ENCODE assay signal across 10 cellular contexts in genomic region chr11:64990222-64990918, GRCh38. TPM values are rescaled to one million over a fixed set of nuclear protein-coding genes. Genes with fewer than 3 reads are reported as not detected.
A peak's percentile ranks its signal among the peaks of the same experiment; 100 is the strongest.
DNase-seq lines count a peak whose midpoint lies in the region; ATAC-seq, FAIRE-seq and TF ChIP-seq lines count a peak whose summit lies in the region.
"Had no signal": no experiment of that assay in that cellular context is flagged by ENCODE, and none has a peak within 500 bp of the region (broad histone marks: within the 10 kb centered on the region; RNA-seq: fewer than 3 reads in every experiment).

No MANE protein-coding gene starts in this region.

- in situ Hi-C loops in GM12878 (cut with MboI) = no loop called here

- H3K36me3 Mint-ChIP-seq in activated T-cell treated with anti-CD3 and anti-CD28 coated beads, Interleukin-2, amount 50 U/mL, for 4 hours (ENCODE audit: insufficient read depth) = no peaks in the 10 kb centered on the region

- H3K9me3 Mint-ChIP-seq in activated T-cell treated with anti-CD3 and anti-CD28 coated beads, Interleukin-2, amount 50 U/mL, for 4 hours = no peaks in the 10 kb centered on the region

- no peak for TF ChIP-seq RAD21 in GM12878 (IDR thresholded peaks at IDR 0.05; ENCODE audit: insufficient read depth, low read depth, low read length)

- H3K36me3 ChIP-seq in GM12878 (ENCODE audit: control insufficient read depth in 2 of 2, insufficient read depth in 2 of 2, low read length in 1 of 2) (no peaks in the 10 kb centered on the region), lower lobe of right lung (peaks cover 11% of the 10 kb centered on the region), upper lobe of right lung (no peaks in the 10 kb centered on the region), hepatocyte (replicated peaks; ENCODE audit: insufficient read depth, low read depth) (no peaks in the 10 kb centered on the region)
- H3K36me3 ChIP-seq: ascending aorta had no signal

- 0 out of 2 replicates have a peak overlapping the region, but pooled peaks have one; percentile 24 for H3K27ac ChIP-seq in GM12878 (ENCODE audit: control insufficient read depth, insufficient read depth)
- H3K27ac ChIP-seq in lower lobe of right lung = peak overlapping the region; percentile 73
- H3K27ac ChIP-seq in upper lobe of right lung = peak overlapping the region; percentile 68
- no peak overlapping the region for H3K27ac ChIP-seq in hepatocyte
- H3K27ac ChIP-seq: ascending aorta, VCaP had no signal

- peak overlapping the region; percentile 59 for H2AFZ ChIP-seq in GM12878 (ENCODE audit: control insufficient read depth, low read depth, low read length)
- no peak overlapping the region for H2AFZ ChIP-seq in hepatocyte

- no peaks in the 10 kb centered on the region for H4K20me1 ChIP-seq in GM12878 (ENCODE audit: control insufficient read depth, insufficient read depth)
- H4K20me1 ChIP-seq in hepatocyte (ENCODE audit: insufficient read depth, poor library complexity, severe bottlenecking) = no peaks in the 10 kb centered on the region

- no peaks in the 10 kb centered on the region for H3K27me3 Mint-ChIP-seq in activated T-cell treated with anti-CD3 and anti-CD28 coated beads, Interleukin-2, amount 50 U/mL, for 4 hours (ENCODE audit: low read depth)

- H3K9me3 ChIP-seq in GM12878 (replicated peaks; ENCODE audit: control insufficient read depth, insufficient read depth, low read length) (no peaks in the 10 kb centered on the region), lower lobe of right lung (no peaks in the 10 kb centered on the region), upper lobe of right lung (no peaks in the 10 kb centered on the region), hepatocyte (ENCODE audit: low read depth) (no peaks in the 10 kb centered on the region)
- H3K9me3 ChIP-seq: ascending aorta had no signal

- H3K79me2 ChIP-seq in GM12878 (ENCODE audit: control insufficient read depth, insufficient read depth, low read length) (no peaks in the 10 kb centered on the region), hepatocyte (no peaks in the 10 kb centered on the region)

- TF ChIP-seq POLR2A in GM12878 (IDR thresholded peaks at IDR 0.05; ENCODE audit: low read depth, low read length) = no peak

- CTCF ChIA-PET in GM12878 (lab: Yijun Ruan, JAX) = no interaction called here

- ATAC-seq in activated T-cell treated with anti-CD3 and anti-CD28 coated beads, Interleukin-2, amount 50 U/mL, for 4 hours = no peak
- ATAC-seq in GM12878 (0 out of 3 replicates have a peak, but pooled peaks have one; percentile 22), lower lobe of right lung (peak; percentile 66 to 70), upper lobe of right lung (peak; percentile 83), GM21717 (IDR thresholded peaks at IDR 0.05; ENCODE audit: unreplicated experiment) (no peak)

- no TSS peak for BruUV-seq in GM12878 (replicated peaks; lab: Mats Ljungman, UMichigan)

- H3K9me2 ChIP-seq in hepatocyte (replicated peaks; ENCODE audit: insufficient read depth) = no peaks in the 10 kb centered on the region

- RAD21 ChIA-PET in GM12878 (lab: Charles Lee; ENCODE audit: unreplicated experiment) = no interaction called here

- TF ChIP-seq CTCF in GM12878 (IDR thresholded peaks at IDR 0.05 in 2 of 3, conservative IDR thresholded peaks at IDR 0.05 in 1 of 3; ENCODE audit: control insufficient read depth in 2 of 3, extremely low read depth in 1 of 3, insufficient read depth in 1 of 3, low read depth in 3 of 3, low read length in 3 of 3) (no peak), lower lobe of right lung (IDR thresholded peaks at IDR 0.05) (no peak), upper lobe of right lung (IDR thresholded peaks at IDR 0.05) (no peak), hepatocyte (IDR thresholded peaks at IDR 0.05; ENCODE audit: poor library complexity) (no peak)

- H3K27me3 ChIP-seq in GM12878 (replicated peaks in 1 of 2; ENCODE audit: control insufficient read depth in 2 of 2, insufficient read depth in 2 of 2, low read length in 1 of 2) (no peaks in the 10 kb centered on the region; a peak in 1 of 4 replicates), lower lobe of right lung (ENCODE audit: low read depth) (no peaks in the 10 kb centered on the region), upper lobe of right lung (no peaks in the 10 kb centered on the region), hepatocyte (no peaks in the 10 kb centered on the region)
- H3K27me3 ChIP-seq: ascending aorta had no signal

- H3K4me3 ChIP-seq in GM12878 (peak overlapping the region; percentile 35; the same call in 1 of the 2 replicates), lower lobe of right lung (peak overlapping the region; percentile 33), upper lobe of right lung (peak overlapping the region; percentile 26), hepatocyte (no peak overlapping the region)
- H3K4me3 ChIP-seq: ascending aorta had no signal

- H3K4me2 ChIP-seq in GM12878 (ENCODE audit: control insufficient read depth, insufficient read depth) = peak overlapping the region; percentile 90
- no peak overlapping the region for H3K4me2 ChIP-seq in hepatocyte

- H3K4me1 Mint-ChIP-seq in activated T-cell treated with anti-CD3 and anti-CD28 coated beads, Interleukin-2, amount 50 U/mL, for 4 hours (ENCODE audit: low read depth) = peaks cover 18% of the 10 kb centered on the region

- intact Hi-C loops in GM12878 (cut with micrococcal nuclease; ENCODE audit: unreplicated experiment) = no loop called here
- intact Hi-C loops in lower lobe of right lung (cut with DNase I) = no loop called here
- intact Hi-C loops in upper lobe of right lung (cut with DNase I) = loop anchor here (10.0 kb wide), 1 partner anchor 66 kb away; the partner anchor contains the start of gene PPP2R5B

- POLR2A ChIA-PET in GM12878 (lab: Charles Lee) = interaction anchor here (0.7 kb wide), 1 partner anchor 141 kb away, joined by 3 read pairs; no protein-coding TSS in a partner anchor

- H3K4me3 Mint-ChIP-seq in activated T-cell treated with anti-CD3 and anti-CD28 coated beads, Interleukin-2, amount 50 U/mL, for 4 hours = peak overlapping the region; percentile 43

- SMC1A ChIA-PET in GM12878 (lab: Charles Lee; ENCODE audit: uncharacterized antibody, unreplicated experiment) = no interaction called here

- no peak overlapping the region for H3K9ac ChIP-seq in GM12878 (ENCODE audit: control insufficient read depth, insufficient read depth, low read length)

- WGBS in GM12878 (ENCODE audit: insufficient coverage, insufficient replicate concordance, low lambda C conversion rate, missing lambda C conversion rate) = 11% methylated on average over 15 of the region's 15 CpGs
- 65% methylated on average over 15 of the region's 15 CpGs for WGBS in hepatocyte (ENCODE audit: low lambda C conversion rate, missing lambda C conversion rate)

- H3K4me1 ChIP-seq in GM12878 (ENCODE audit: control insufficient read depth, insufficient read depth, low read length) (peaks cover 13% of the 10 kb centered on the region), lower lobe of right lung (peaks cover 42% of the 10 kb centered on the region), upper lobe of right lung (peaks cover 14% of the 10 kb centered on the region), hepatocyte (ENCODE audit: insufficient read depth) (no peaks in the 10 kb centered on the region)
- H3K4me1 ChIP-seq: ascending aorta had no signal

- no peak for FAIRE-seq in GM12878 (lab: Jason Lieb, UNC)

- no peak for DNase-seq in activated T-cell treated with anti-CD3 and anti-CD28 coated beads, Interleukin-2, amount 50 U/mL, for 4 hours
- DNase-seq in activated T-cell treated with anti-CD3 and anti-CD28 coated beads for 4 hours (no peak), GM12878 (ENCODE audit: low read depth, low spot score) (no peak), lower lobe of right lung (peak; percentile 58), upper lobe of right lung (no peak), hepatocyte (ENCODE audit: low spot score) (no peak)
- no peak for DNase-seq in activated CD4-positive, alpha-beta T cell treated with anti-CD3 and anti-CD28 coated beads for 1 hour

- TF ChIP-seq EP300 in GM12878 (IDR thresholded peaks at IDR 0.05; ENCODE audit: borderline replicate concordance in 1 of 2, control insufficient read depth in 1 of 2, low read depth in 2 of 2, low read length in 2 of 2) = no peak

RNA-seq across cellular contexts. Expression of gene BATF2, which starts 6.4 kb away (rescaled TPM):
- total RNA-seq in activated T-cell treated with anti-CD3 and anti-CD28 coated beads, Interleukin-2, amount 50 U/mL, for 4 hours = under 1 TPM in 1 of 3 donors, not detected in 2; 0.33 TPM
- total RNA-seq in GM12878 (2013; cell fraction: nucleolus; rRNA removed) = not detected in 2 replicates
- total RNA-seq in GM12878 (2014; rRNA removed) (0.51 and 0.93 TPM in 2 replicates), GM12878 (2014; rRNA removed; fragmentation: Illumina TruSeq; extraction: Trizol) (0.28 and 0.45 TPM in 2 replicates), GM12878 (2021) (0.98 and 1.1 TPM in 2 replicates), lower lobe of right lung (8.6 TPM), upper lobe of right lung (7.5 TPM), hepatocyte (0.68 and 1.9 TPM in 2 replicates)
- polyA plus RNA-seq in GM12878 (2011; ENCODE audit: low read depth) = 0.13 TPM
- polyA plus RNA-seq in GM12878 (2011; rRNA removed) (not detected in 2 replicates), GM12878 (2014; fragmentation: Illumina TruSeq; extraction: Trizol) (0.38 and 0.52 TPM in 2 replicates), GM12878 (2014; fragmentation: Nextera tagmentation; extraction: Ambion mirVana) (under 1 TPM; 0.18 to 0.24 TPM), GM12878 (2014; rRNA removed) (0.49 and 0.81 TPM in 2 replicates), GM12878 (2016; fragmentation: Nextera tagmentation; extraction: Ambion mirVana) (under 1 TPM; 0.26 to 0.27 TPM), hepatocyte (2.6 TPM in 1 of 2 replicates, not detected in the other)
- polyA plus RNA-seq in GM12878 (2011; cell fraction: cytosol; rRNA removed) = 0.03 and 0.06 TPM in 2 replicates
- polyA plus RNA-seq in GM12878 (2011; cell fraction: nucleus; rRNA removed) = 0.20 TPM in 1 of 2 replicates, not detected in the other
- 0.44 and 0.54 TPM in 2 replicates for polyA plus RNA-seq in GM12878 (2012)
- polyA minus RNA-seq in GM12878 (2011; rRNA and poly(A)+ RNA removed) = 0.21 TPM in 1 of 2 replicates, not detected in the other
- polyA minus RNA-seq in GM12878 (2011; cell fraction: cytosol; rRNA and poly(A)+ RNA removed) = not detected in 2 replicates
- polyA minus RNA-seq in GM12878 (2011; cell fraction: nucleus; rRNA and poly(A)+ RNA removed) = not detected in 2 replicates

RNA-seq across cellular contexts. Expression of gene MAJIN, which starts 18.5 kb away (rescaled TPM):
- not detected for total RNA-seq in activated T-cell treated with anti-CD3 and anti-CD28 coated beads, Interleukin-2, amount 50 U/mL, for 4 hours
- total RNA-seq in GM12878 (2013; cell fraction: nucleolus; rRNA removed) = not detected in 2 replicates
- total RNA-seq in GM12878 (2014; rRNA removed) (not detected in 2 replicates), GM12878 (2014; rRNA removed; fragmentation: Illumina TruSeq; extraction: Trizol) (not detected in 2 replicates), GM12878 (2021) (not detected in 2 replicates), lower lobe of right lung (not detected), upper lobe of right lung (not detected), hepatocyte (not detected in 2 replicates)
- not detected for polyA plus RNA-seq in GM12878 (2011; ENCODE audit: low read depth)
- polyA plus RNA-seq in GM12878 (2011; rRNA removed) (not detected in 2 replicates), GM12878 (2014; fragmentation: Illumina TruSeq; extraction: Trizol) (not detected in 2 replicates), GM12878 (2014; fragmentation: Nextera tagmentation; extraction: Ambion mirVana) (not detected), GM12878 (2014; rRNA removed) (0.10 TPM in 1 of 2 replicates, not detected in the other), GM12878 (2016; fragmentation: Nextera tagmentation; extraction: Ambion mirVana) (not detected), hepatocyte (not detected in 2 replicates)
- not detected in 2 replicates for polyA plus RNA-seq in GM12878 (2011; cell fraction: cytosol; rRNA removed)
- not detected in 2 replicates for polyA plus RNA-seq in GM12878 (2011; cell fraction: nucleus; rRNA removed)
- polyA plus RNA-seq in GM12878 (2012) = not detected in 2 replicates
- polyA minus RNA-seq in GM12878 (2011; rRNA and poly(A)+ RNA removed) = not detected in 2 replicates
- polyA minus RNA-seq in GM12878 (2011; cell fraction: cytosol; rRNA and poly(A)+ RNA removed) = not detected in 2 replicates
- polyA minus RNA-seq in GM12878 (2011; cell fraction: nucleus; rRNA and poly(A)+ RNA removed) = not detected in 2 replicates
- total RNA-seq: ascending aorta had no signal

RNA-seq across cellular contexts. Expression of gene ARL2, which starts 23.6 kb away (rescaled TPM):
- total RNA-seq in activated T-cell treated with anti-CD3 and anti-CD28 coated beads, Interleukin-2, amount 50 U/mL, for 4 hours = 100 to 1,000 TPM in 2 of 3 donors, 10 to 100 TPM in 1; 84.9 to 104 (median 104) TPM
- 12.4 and 13.8 TPM in 2 replicates for total RNA-seq in GM12878 (2013; cell fraction: nucleolus; rRNA removed)
- 109 and 113 TPM in 2 replicates for total RNA-seq in GM12878 (2014; rRNA removed)
- total RNA-seq in GM12878 (2014; rRNA removed; fragmentation: Illumina TruSeq; extraction: Trizol) = 46.6 and 49.1 TPM in 2 replicates
- 75.1 and 78.4 TPM in 2 replicates for total RNA-seq in GM12878 (2021)
- polyA plus RNA-seq in GM12878 (2011; ENCODE audit: low read depth) = 38.1 TPM
- 31.5 and 71.7 TPM in 2 replicates for polyA plus RNA-seq in GM12878 (2011; rRNA removed)
- polyA plus RNA-seq in GM12878 (2011; cell fraction: cytosol; rRNA removed) = 70.5 and 91.1 TPM in 2 replicates
- 45.5 and 46.3 TPM in 2 replicates for polyA plus RNA-seq in GM12878 (2011; cell fraction: nucleus; rRNA removed)
- polyA plus RNA-seq in GM12878 (2012) = 65.4 and 81.8 TPM in 2 replicates
- 24.5 and 49.2 TPM in 2 replicates for polyA plus RNA-seq in GM12878 (2014; fragmentation: Illumina TruSeq; extraction: Trizol)
- 10 to 100 TPM in 1 of 2 experiments, 1 to 10 TPM in 1; 4.1 to 18.6 TPM for polyA plus RNA-seq in GM12878 (2014; fragmentation: Nextera tagmentation; extraction: Ambion mirVana)
- polyA plus RNA-seq in GM12878 (2014; rRNA removed) = 112 and 123 TPM in 2 replicates
- polyA plus RNA-seq in GM12878 (2016; fragmentation: Nextera tagmentation; extraction: Ambion mirVana) = 100 to 1,000 TPM; 137 to 138 TPM
- polyA minus RNA-seq in GM12878 (2011; rRNA and poly(A)+ RNA removed) = 18.9 and 28.1 TPM in 2 replicates
- polyA minus RNA-seq in GM12878 (2011; cell fraction: cytosol; rRNA and poly(A)+ RNA removed) = 29.0 and 29.4 TPM in 2 replicates
- polyA minus RNA-seq in GM12878 (2011; cell fraction: nucleus; rRNA and poly(A)+ RNA removed) = 7.7 and 10.0 TPM in 2 replicates
- 74.1 TPM for total RNA-seq in lower lobe of right lung
- total RNA-seq in upper lobe of right lung = 84.4 TPM
- total RNA-seq in hepatocyte = 68.2 and 69.1 TPM in 2 replicates
- 126 and 127 TPM in 2 replicates for polyA plus RNA-seq in hepatocyte

RNA-seq across cellular contexts. Expression of gene SNX15, which starts 36.9 kb away (rescaled TPM):
- 10 to 100 TPM; 11.5 to 13.5 (median 12.5) TPM for total RNA-seq in activated T-cell treated with anti-CD3 and anti-CD28 coated beads, Interleukin-2, amount 50 U/mL, for 4 hours
- total RNA-seq in GM12878 (2013; cell fraction: nucleolus; rRNA removed) = 9.9 and 10.9 TPM in 2 replicates
- total RNA-seq in GM12878 (2014; rRNA removed) = 17.7 and 18.4 TPM in 2 replicates
- total RNA-seq in GM12878 (2014; rRNA removed; fragmentation: Illumina TruSeq; extraction: Trizol) = 10.0 and 11.4 TPM in 2 replicates
- total RNA-seq in GM12878 (2021) = 23.4 and 24.0 TPM in 2 replicates
- 4.9 TPM for polyA plus RNA-seq in GM12878 (2011; ENCODE audit: low read depth)
- polyA plus RNA-seq in GM12878 (2011; rRNA removed) = 0.39 and 2.7 TPM in 2 replicates
- 12.2 and 13.6 TPM in 2 replicates for polyA plus RNA-seq in GM12878 (2011; cell fraction: cytosol; rRNA removed)
- 7.6 and 10.8 TPM in 2 replicates for polyA plus RNA-seq in GM12878 (2011; cell fraction: nucleus; rRNA removed)
- 11.9 and 13.4 TPM in 2 replicates for polyA plus RNA-seq in GM12878 (2012)
- 0.35 and 14.8 TPM in 2 replicates for polyA plus RNA-seq in GM12878 (2014; fragmentation: Illumina TruSeq; extraction: Trizol)
- polyA plus RNA-seq in GM12878 (2014; fragmentation: Nextera tagmentation; extraction: Ambion mirVana) = 1 to 10 TPM; 2.4 to 3.3 TPM
- 17.4 and 18.3 TPM in 2 replicates for polyA plus RNA-seq in GM12878 (2014; rRNA removed)
- polyA plus RNA-seq in GM12878 (2016; fragmentation: Nextera tagmentation; extraction: Ambion mirVana) = 10 to 100 TPM; 18.3 to 19.8 TPM
- polyA minus RNA-seq in GM12878 (2011; rRNA and poly(A)+ RNA removed) = 3.1 and 6.1 TPM in 2 replicates
- 2.3 and 3.7 TPM in 2 replicates for polyA minus RNA-seq in GM12878 (2011; cell fraction: cytosol; rRNA and poly(A)+ RNA removed)
- 2.2 and 2.6 TPM in 2 replicates for polyA minus RNA-seq in GM12878 (2011; cell fraction: nucleus; rRNA and poly(A)+ RNA removed)
- 25.4 TPM for total RNA-seq in lower lobe of right lung
- 27.1 TPM for total RNA-seq in upper lobe of right lung
- total RNA-seq in hepatocyte = 9.9 and 12.9 TPM in 2 replicates
- polyA plus RNA-seq in hepatocyte = 22.0 and 27.3 TPM in 2 replicates

RNA-seq across cellular contexts. Expression of gene SAC3D1, which starts 50.6 kb away (rescaled TPM):
- total RNA-seq in activated T-cell treated with anti-CD3 and anti-CD28 coated beads, Interleukin-2, amount 50 U/mL, for 4 hours = 10 to 100 TPM; 12.5 to 19.1 (median 15.2) TPM
- total RNA-seq in GM12878 (2013; cell fraction: nucleolus; rRNA removed) = 3.2 and 4.1 TPM in 2 replicates
- total RNA-seq in GM12878 (2014; rRNA removed) (11.9 and 16.2 TPM in 2 replicates), GM12878 (2014; rRNA removed; fragmentation: Illumina TruSeq; extraction: Trizol) (6.8 and 8.1 TPM in 2 replicates), GM12878 (2021) (32.5 and 34.9 TPM in 2 replicates), lower lobe of right lung (12.6 TPM), upper lobe of right lung (10.2 TPM), hepatocyte (10.8 and 12.2 TPM in 2 replicates)
- polyA plus RNA-seq in GM12878 (2011; ENCODE audit: low read depth) = 1.0 TPM
- polyA plus RNA-seq in GM12878 (2011; rRNA removed) (2.5 and 4.7 TPM in 2 replicates), GM12878 (2014; fragmentation: Illumina TruSeq; extraction: Trizol) (0.40 and 2.9 TPM in 2 replicates), GM12878 (2014; fragmentation: Nextera tagmentation; extraction: Ambion mirVana) (1 to 10 TPM in 1 of 2 experiments, under 1 TPM in 1; 0.16 to 1.7 TPM), GM12878 (2014; rRNA removed) (26.3 and 27.0 TPM in 2 replicates), GM12878 (2016; fragmentation: Nextera tagmentation; extraction: Ambion mirVana) (10 to 100 TPM; 28.6 to 44.6 TPM), hepatocyte (18.5 and 23.8 TPM in 2 replicates)
- polyA plus RNA-seq in GM12878 (2011; cell fraction: cytosol; rRNA removed) = 11.3 and 19.5 TPM in 2 replicates
- 9.7 and 16.3 TPM in 2 replicates for polyA plus RNA-seq in GM12878 (2011; cell fraction: nucleus; rRNA removed)
- 11.1 and 12.5 TPM in 2 replicates for polyA plus RNA-seq in GM12878 (2012)
- 5.1 and 7.9 TPM in 2 replicates for polyA minus RNA-seq in GM12878 (2011; rRNA and poly(A)+ RNA removed)
- polyA minus RNA-seq in GM12878 (2011; cell fraction: cytosol; rRNA and poly(A)+ RNA removed) = 5.9 and 11.5 TPM in 2 replicates
- 1.8 and 4.2 TPM in 2 replicates for polyA minus RNA-seq in GM12878 (2011; cell fraction: nucleus; rRNA and poly(A)+ RNA removed)

Comparison
In these comparisons a context has a peak if more than half of its experiments do, and no peak if none do; other contexts are left out.
1. ATAC-seq: peak in GM12878 (single experiment), lower lobe of right lung (2 of 2) and upper lobe of right lung (single experiment); none in activated T-cell treated with anti-CD3 and anti-CD28 coated beads, Interleukin-2, amount 50 U/mL, for 4 hours (0 of 2) and GM21717 (single experiment).